ENCODE assay signal across 31 cellular contexts in genomic region chr1:83810160-83810559, GRCh38.
"Had no signal": no experiment of that assay in that cellular context is flagged by ENCODE, and none has a peak within 500 bp of the region (broad histone marks: within the 10 kb centered on the region; RNA-seq: fewer than 3 reads in every experiment).

No MANE protein-coding gene starts in this region.

- H3K4me1 Mint-ChIP-seq: mesothelial cell of epicardium; naive B cell; stimulated activated memory B cell treated with anti-CD40 and anti-IgM and Interleukin-4, amounts not matched to agents 10 μg/mL and 1 μg/mL and 100 μg/mL, for 72 hours had no signal

- DNase-seq: effector CD8-positive, alpha-beta T cell; endodermal cell; foreskin fibroblast; heart right ventricle; hippocampal formation; left cardiac atrium; left lung; mesenchymal stem cell; mucosa of descending colon; naive B cell; stimulated activated CD4-positive, alpha-beta T cell treated with anti-CD3 and anti-CD28 coated beads, Interleukin-2, amount 100 ng/mL, for 24 hours; stimulated activated CD4-positive, alpha-beta T cell treated with anti-CD3 and anti-CD28 coated beads, Interleukin-4, amount 100 ng/mL, for 24 hours; stimulated activated naive CD8-positive, alpha-beta T cell treated with anti-CD3 and anti-CD28 coated beads, Interleukin-15, Interleukin-2, amounts not matched to agents 100 U/mL and 50 U/mL, for 24 hours; substantia nigra; testis; tibial artery had no signal

- H3K36me3 Mint-ChIP-seq: mesothelial cell of epicardium; naive B cell; natural killer cell treated with Interleukin-12 subunit alpha and Interleukin-12 subunit beta and Interleukin-15 and Interleukin-18, amount 100 ng/mL, for 72 hours; stimulated activated memory B cell treated with anti-CD40 and anti-IgM and Interleukin-4, amounts not matched to agents 10 μg/mL and 1 μg/mL and 100 μg/mL, for 72 hours; type B pancreatic cell had no signal

- H3K27ac ChIP-seq: epithelial cell of prostate, gastroesophageal sphincter, heart right ventricle, left lung, parathyroid adenoma, right atrium auricular region, testis, tibial artery had no signal

- H3K4me1 ChIP-seq: gastroesophageal sphincter, left lung, parathyroid adenoma, right atrium auricular region, testis, tibial artery had no signal

- H3K9me3 Mint-ChIP-seq: dendritic cell treated with granulocyte-macrophage colony-stimulating factor and Interleukin-4, amounts not matched to agents 40 ng/mL and 50 ng/mL, for 4 days; endodermal cell; mesothelial cell of epicardium; naive B cell; natural killer cell treated with Interleukin-12 subunit alpha and Interleukin-12 subunit beta and Interleukin-15 and Interleukin-18, amount 100 ng/mL, for 72 hours; neural crest cell; stimulated activated memory B cell treated with anti-CD40 and anti-IgM and Interleukin-4, amounts not matched to agents 10 μg/mL and 1 μg/mL and 100 μg/mL, for 72 hours; type B pancreatic cell had no signal

- H3K27me3 Mint-ChIP-seq: dendritic cell treated with granulocyte-macrophage colony-stimulating factor and Interleukin-4, amounts not matched to agents 40 ng/mL and 50 ng/mL, for 4 days; naive B cell; natural killer cell treated with Interleukin-12 subunit alpha and Interleukin-12 subunit beta and Interleukin-15 and Interleukin-18, amount 100 ng/mL, for 72 hours; progenitor cell of endocrine pancreas; stimulated activated memory B cell treated with anti-CD40 and anti-IgM and Interleukin-4, amounts not matched to agents 10 μg/mL and 1 μg/mL and 100 μg/mL, for 72 hours; type B pancreatic cell had no signal

- ATAC-seq: esophagus mucosa; gastroesophageal sphincter; heart right ventricle; left cardiac atrium; left lung; mucosa of descending colon; natural killer cell treated with Interleukin-12 subunit alpha and Interleukin-12 subunit beta and Interleukin-15 and Interleukin-18, amount 100 ng/mL, for 72 hours; sciatic nerve; stimulated activated memory B cell treated with anti-CD40 and anti-IgM and Interleukin-4, amounts not matched to agents 10 μg/mL and 1 μg/mL and 100 μg/mL, for 72 hours; stimulated activated naive CD8-positive, alpha-beta T cell treated with anti-CD3 and anti-CD28 coated beads, Interleukin-15, Interleukin-2, amounts not matched to agents 100 U/mL and 50 U/mL, for 24 hours had no signal

- H3K36me3 ChIP-seq: gastroesophageal sphincter, heart right ventricle, left lung, right atrium auricular region, tibial artery had no signal

- H3K4me3 Mint-ChIP-seq: dendritic cell treated with granulocyte-macrophage colony-stimulating factor and Interleukin-4, amounts not matched to agents 40 ng/mL and 50 ng/mL, for 4 days; endodermal cell; mesothelial cell of epicardium; naive B cell; natural killer cell treated with Interleukin-12 subunit alpha and Interleukin-12 subunit beta and Interleukin-15 and Interleukin-18, amount 100 ng/mL, for 72 hours; neural crest cell; stimulated activated memory B cell treated with anti-CD40 and anti-IgM and Interleukin-4, amounts not matched to agents 10 μg/mL and 1 μg/mL and 100 μg/mL, for 72 hours; type B pancreatic cell had no signal

- H3K9me3 ChIP-seq: gastroesophageal sphincter, heart right ventricle, left lung, mucosa of descending colon, right atrium auricular region, testis, tibial artery had no signal

- H3K27ac Mint-ChIP-seq: dendritic cell treated with granulocyte-macrophage colony-stimulating factor and Interleukin-4, amounts not matched to agents 40 ng/mL and 50 ng/mL, for 4 days; endodermal cell; mesothelial cell of epicardium; naive B cell; natural killer cell treated with Interleukin-12 subunit alpha and Interleukin-12 subunit beta and Interleukin-15 and Interleukin-18, amount 100 ng/mL, for 72 hours; progenitor cell of endocrine pancreas; stimulated activated memory B cell treated with anti-CD40 and anti-IgM and Interleukin-4, amounts not matched to agents 10 μg/mL and 1 μg/mL and 100 μg/mL, for 72 hours; type B pancreatic cell had no signal

- H3K4me3 ChIP-seq: gastroesophageal sphincter, heart right ventricle, left lung, mucosa of descending colon, right atrium auricular region, smooth muscle cell, testis, tibial artery had no signal

- FAIRE-seq: islet of Langerhans had no signal
